Comparison of ENCODE assay signal across 22 cellular contexts in the genomic region with DNA sequence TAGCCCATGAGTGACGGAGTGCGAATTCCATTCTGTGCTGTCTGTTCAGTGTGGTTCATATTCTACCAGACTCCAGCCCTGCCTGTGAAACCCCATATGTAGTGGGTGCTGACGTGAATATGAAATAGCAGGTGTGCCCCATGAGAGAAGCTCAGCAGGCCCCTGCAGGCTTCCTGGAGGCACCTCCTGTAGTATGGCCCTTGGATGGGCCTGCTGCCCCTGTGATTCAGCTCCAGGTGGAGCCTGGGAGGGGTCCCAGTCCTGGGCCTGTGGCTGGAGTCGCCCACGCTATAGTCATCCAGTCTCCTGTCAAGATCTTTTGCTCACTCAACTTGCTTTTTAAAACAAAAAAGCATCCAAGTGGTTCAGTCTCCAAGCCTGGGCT.
"Had no signal": no experiment of that assay in that cellular context is flagged by ENCODE, and none has a peak within 500 bp of the region (broad histone marks: within the 10 kb centered on the region; RNA-seq: fewer than 3 reads in every experiment).

No MANE protein-coding gene starts in this region.

- H3K27ac Mint-ChIP-seq: activated CD4-positive, alpha-beta memory T cell treated with anti-CD3 and anti-CD28 coated beads for 36 hours; activated naive CD8-positive, alpha-beta T cell treated with anti-CD3 and anti-CD28 coated beads for 36 hours had no signal

- DNase-seq: activated CD4-positive, alpha-beta memory T cell treated with anti-CD3 and anti-CD28 coated beads for 36 hours; activated CD4-positive, alpha-beta T cell treated with anti-CD3 and anti-CD28 coated beads for 4 hours; activated naive CD4-positive, alpha-beta T cell; activated naive CD8-positive, alpha-beta T cell treated with anti-CD3 and anti-CD28 coated beads for 36 hours; activated T-cell treated with anti-CD3 and anti-CD28 coated beads for 4 hours; amniotic stem cell; brain microvascular endothelial cell; erythroblast; mammary epithelial cell; stimulated activated CD4-positive, alpha-beta T cell treated with anti-CD3 and anti-CD28 coated beads, Interleukin-12 subunit alpha, Interleukin-12 subunit beta, amount 100 ng/mL, for 4 hours; stimulated activated CD4-positive, alpha-beta T cell treated with anti-CD3 and anti-CD28 coated beads, Interleukin-1b, Interleukin-23, amount 100 ng/mL, for 48 hours; stimulated activated CD8-positive, alpha-beta memory T cell treated with anti-CD3 and anti-CD28 coated beads, Interleukin-4, amount 100 ng/mL, for 48 hours; stimulated activated naive CD4-positive, alpha-beta T cell; thyroid gland had no signal

- H3K27ac ChIP-seq: brain microvascular endothelial cell, coronary artery, heart left ventricle, left lung, neutrophil, parathyroid adenoma, thyroid gland, vagina had no signal

- H3K36me3 Mint-ChIP-seq: activated CD4-positive, alpha-beta memory T cell treated with anti-CD3 and anti-CD28 coated beads for 36 hours; activated naive CD8-positive, alpha-beta T cell treated with anti-CD3 and anti-CD28 coated beads for 36 hours had no signal

- H3K9me3 ChIP-seq: gastroesophageal sphincter, heart left ventricle, left lung, neutrophil, thyroid gland, vagina had no signal

- H3K79me2 ChIP-seq: parathyroid adenoma had no signal

- H3K9ac ChIP-seq: parathyroid adenoma had no signal

- H2AFZ ChIP-seq: parathyroid adenoma had no signal

- H3K4me1 ChIP-seq: left lung, parathyroid adenoma, thyroid gland had no signal

- H3K4me3 Mint-ChIP-seq: activated CD4-positive, alpha-beta memory T cell treated with anti-CD3 and anti-CD28 coated beads for 36 hours; activated naive CD8-positive, alpha-beta T cell treated with anti-CD3 and anti-CD28 coated beads for 36 hours; central memory CD8-positive, alpha-beta T cell had no signal

- ATAC-seq: gastroesophageal sphincter, heart left ventricle, left lung had no signal

- H3K4me1 Mint-ChIP-seq: activated naive CD8-positive, alpha-beta T cell treated with anti-CD3 and anti-CD28 coated beads for 36 hours; central memory CD8-positive, alpha-beta T cell had no signal

- H3K36me3 ChIP-seq: brain microvascular endothelial cell, gastroesophageal sphincter, heart left ventricle, left lung, neutrophil, thyroid gland, vagina had no signal

- H3K27me3 ChIP-seq: brain microvascular endothelial cell, gastroesophageal sphincter, heart left ventricle, thyroid gland, vagina had no signal

- H3K4me3 ChIP-seq: coronary artery, gastroesophageal sphincter, heart left ventricle, left lung, thyroid gland, vagina had no signal

- H3K9me3 Mint-ChIP-seq: activated CD4-positive, alpha-beta memory T cell treated with anti-CD3 and anti-CD28 coated beads for 36 hours; activated naive CD8-positive, alpha-beta T cell treated with anti-CD3 and anti-CD28 coated beads for 36 hours; central memory CD8-positive, alpha-beta T cell had no signal
